Comparison of ENCODE assay signal across 20 cellular contexts in genomic region chr10:5736591-5736990, GRCh38.
"Had no signal": no experiment of that assay in that cellular context is flagged by ENCODE, and none has a peak within 500 bp of the region (broad histone marks: within the 10 kb centered on the region; RNA-seq: fewer than 3 reads in every experiment).

No MANE protein-coding gene starts in this region.

- DNase-seq: activated CD4-positive, alpha-beta T cell treated with anti-CD3 and anti-CD28 coated beads for 4 hours; activated CD4-positive, CD25-positive, alpha-beta regulatory T cell; activated gamma-delta T cell; activated naive CD4-positive, alpha-beta T cell treated with anti-CD3 and anti-CD28 coated beads, Interleukin-2, amount 50 U/mL, for 16 hours; aorta; dermis blood vessel endothelial cell; effector CD8-positive, alpha-beta T cell; foreskin keratinocyte; natural killer cell; psoas muscle; spleen; stimulated activated CD4-positive, alpha-beta T cell treated with anti-CD3 and anti-CD28 coated beads, Interleukin-4, amount 100 ng/mL, for 24 hours; stomach; transverse colon; uterus had no signal

- H3K27me3 Mint-ChIP-seq: brain had no signal

- ATAC-seq: foreskin keratinocyte, left lobe of liver, natural killer cell, psoas muscle had no signal

- H3K4me3 Mint-ChIP-seq: brain; natural killer cell; T-helper 1 cell treated with Interleukin-12 subunit alpha and Interleukin-12 subunit beta and Interleukin-4 antibody, amounts not matched to agents 30 μg/mL and 1 μg/mL, for 36 hours had no signal

- H3K9me3 Mint-ChIP-seq: brain; natural killer cell; T-helper 1 cell treated with Interleukin-12 subunit alpha and Interleukin-12 subunit beta and Interleukin-4 antibody, amounts not matched to agents 30 μg/mL and 1 μg/mL, for 36 hours had no signal

- H3K9me3 ChIP-seq: psoas muscle, right atrium auricular region, spleen, stomach, suprapubic skin, transverse colon, uterus had no signal
